8 cellular contexts compared by ENCODE assay signal in genomic region chr18:44679912-44680270, GRCh38. TPM values are rescaled to one million over a fixed set of nuclear protein-coding genes. Genes with fewer than 3 reads are reported as not detected.
DNase-seq lines count a peak whose midpoint lies in the region; ATAC-seq, FAIRE-seq and TF ChIP-seq lines count a peak whose summit lies in the region.

No MANE protein-coding gene starts in this region.

- H3K27ac ChIP-seq in keratinocyte (ENCODE audit: control insufficient read depth, insufficient read depth, low read length) = peak overlapping the region; percentile 61

- H3K36me3 ChIP-seq in ES-I3 (ENCODE audit: insufficient read depth, low read length) (no peaks in the 10 kb centered on the region), bronchial epithelial cell (ENCODE audit: control insufficient read depth, insufficient read depth, low read length) (no peaks in the 10 kb centered on the region), keratinocyte (ENCODE audit: control insufficient read depth in 2 of 2, extremely low read depth in 1 of 2, insufficient read depth in 2 of 2, low read length in 2 of 2) (no peaks in the 10 kb centered on the region)

- TF ChIP-seq CTCF in bronchial epithelial cell (IDR thresholded peaks at IDR 0.05; ENCODE audit: insufficient read depth, low read length, severe bottlenecking) = no peak
- no peak for TF ChIP-seq CTCF in keratinocyte (optimal IDR thresholded peaks at IDR 0.05 in 1 of 3, IDR thresholded peaks at IDR 0.05 in 1 of 3, conservative IDR thresholded peaks at IDR 0.05 in 1 of 3; ENCODE audit: extremely low read depth in 1 of 3, insufficient read depth in 2 of 3, low read length in 3 of 3)

- peak overlapping the region; percentile 64 for H3K4me3 ChIP-seq in bronchial epithelial cell (ENCODE audit: low read depth, low read length)
- H3K4me3 ChIP-seq in keratinocyte (ENCODE audit: control insufficient read depth in 2 of 3, extremely low read depth in 1 of 3, insufficient read depth in 2 of 3, low read depth in 1 of 3, low read length in 3 of 3) = peak overlapping the region; percentile 56 to 82 (median 67)

- dilution Hi-C loops in keratinocyte (cut with MboI; ENCODE audit: extremely low pct_ligation_motif_present, low sequenced_read_pairs) = no loop called here

- DNase-seq in RPMI7951 (ENCODE audit: low read depth) (peak; percentile 56), bronchial epithelial cell (ENCODE audit: low read depth) (peak; percentile 46), keratinocyte (ENCODE audit: low read depth, low spot score) (no peak)
- DNase-seq in stimulated activated CD4-positive, alpha-beta T cell treated with anti-CD3 and anti-CD28 coated beads, Interleukin-12 subunit alpha, Interleukin-12 subunit beta, amount 100 ng/mL, for 48 hours (ENCODE audit: low read depth in 2 of 3, low spot score in 1 of 3) = peak in 2 of 3 donors; percentile 5 to 26
- DNase-seq in effector CD8-positive, alpha-beta T cell (lab: John Stamatoyannopoulos, UW) = no peak

- peaks cover 15% of the 10 kb centered on the region for H3K4me1 ChIP-seq in ES-I3 (ENCODE audit: insufficient read depth, low read length)
- peaks cover 22% of the 10 kb centered on the region for H3K4me1 ChIP-seq in keratinocyte (ENCODE audit: control insufficient read depth, extremely low read depth, insufficient read depth, low read length)

- H3K9me3 ChIP-seq in ES-I3 (ENCODE audit: control insufficient read depth, insufficient read depth, low read length) (no peaks in the 10 kb centered on the region), keratinocyte (ENCODE audit: control insufficient read depth, low read depth, low read length) (no peaks in the 10 kb centered on the region)

- H3K9ac ChIP-seq in ES-I3 (ENCODE audit: low read depth, low read length) (peak overlapping the region; percentile 63; the same call in 1 of the 2 replicates), keratinocyte (ENCODE audit: control insufficient read depth, extremely low read depth, insufficient read depth, low read length) (peak overlapping the region; percentile 90)

- H4K20me1 ChIP-seq in keratinocyte (ENCODE audit: control insufficient read depth, extremely low read depth, insufficient read depth, low read length) = no peaks in the 10 kb centered on the region

- no peaks in the 10 kb centered on the region for H3K9me1 ChIP-seq in keratinocyte (ENCODE audit: control insufficient read depth, extremely low read depth, insufficient read depth, low read length)

- FAIRE-seq in bronchial epithelial cell (lab: Jason Lieb, UNC) (no peak), keratinocyte (lab: Jason Lieb, UNC) (no peak)

- no peak overlapping the region for H2AFZ ChIP-seq in keratinocyte (ENCODE audit: control insufficient read depth, low read length)

- H3K27me3 ChIP-seq in bronchial epithelial cell (ENCODE audit: control insufficient read depth, insufficient read depth, low read length) (no peaks in the 10 kb centered on the region), keratinocyte (ENCODE audit: control insufficient read depth, extremely low read depth, insufficient read depth, low read length) (no peaks in the 10 kb centered on the region)

- H3K79me2 ChIP-seq in keratinocyte (ENCODE audit: control insufficient read depth, insufficient read depth, low read length) = peaks cover 21% of the 10 kb centered on the region

- peak; percentile 21 for ATAC-seq in HG03280 (IDR thresholded peaks at IDR 0.05; ENCODE audit: unreplicated experiment)
- no peak for ATAC-seq in GM21423 (IDR thresholded peaks at IDR 0.05; ENCODE audit: unreplicated experiment)

- no peak overlapping the region for H3K4me2 ChIP-seq in keratinocyte (ENCODE audit: control insufficient read depth, extremely low read depth, insufficient read depth, low read depth, low read length)

RNA-seq across cellular contexts. Expression of gene SETBP1, which starts 0.8 kb away (rescaled TPM):
- 5.1 and 5.5 TPM in 2 replicates for total RNA-seq in RPMI7951 (2014; rRNA removed; shearing (Covaris generic))
- 1.3 and 1.8 TPM in 2 replicates for total RNA-seq in bronchial epithelial cell
- polyA plus RNA-seq in keratinocyte = 2.1 to 7.3 TPM (median 3.3 TPM) in 3 replicates
- polyA plus RNA-seq in keratinocyte (2011; ENCODE audit: low read depth) = 2.4 TPM
- 1.7 and 2.6 TPM in 2 replicates for polyA plus RNA-seq in keratinocyte (2011; cell fraction: cytosol; rRNA removed)
- polyA plus RNA-seq in keratinocyte (2011; cell fraction: nucleus; rRNA removed) = 5.8 and 6.5 TPM in 2 replicates
- polyA plus RNA-seq in keratinocyte (2012; ENCODE audit: low replicate concordance) = 1.7 and 4.4 TPM in 2 replicates
- polyA minus RNA-seq in keratinocyte = 5.2 to 11.3 TPM (median 11.2 TPM) in 3 replicates
- 2.9 TPM for polyA minus RNA-seq in keratinocyte (2011; cell fraction: cytosol; rRNA and poly(A)+ RNA removed)
- 9.7 and 20.0 TPM in 2 replicates for polyA minus RNA-seq in keratinocyte (2011; cell fraction: nucleus; rRNA and poly(A)+ RNA removed)

Comparison
In these comparisons a context has a peak if more than half of its experiments do, and no peak if none do; other contexts are left out.
1. DNase-seq: peak in RPMI7951 (single experiment), bronchial epithelial cell (single experiment) and stimulated activated CD4-positive, alpha-beta T cell treated with anti-CD3 and anti-CD28 coated beads, Interleukin-12 subunit alpha, Interleukin-12 subunit beta, amount 100 ng/mL, for 48 hours (2 of 3); none in keratinocyte (single experiment) and effector CD8-positive, alpha-beta T cell (single experiment).